Comparison of ENCODE assay signal across 8 cellular contexts in the genomic region with DNA sequence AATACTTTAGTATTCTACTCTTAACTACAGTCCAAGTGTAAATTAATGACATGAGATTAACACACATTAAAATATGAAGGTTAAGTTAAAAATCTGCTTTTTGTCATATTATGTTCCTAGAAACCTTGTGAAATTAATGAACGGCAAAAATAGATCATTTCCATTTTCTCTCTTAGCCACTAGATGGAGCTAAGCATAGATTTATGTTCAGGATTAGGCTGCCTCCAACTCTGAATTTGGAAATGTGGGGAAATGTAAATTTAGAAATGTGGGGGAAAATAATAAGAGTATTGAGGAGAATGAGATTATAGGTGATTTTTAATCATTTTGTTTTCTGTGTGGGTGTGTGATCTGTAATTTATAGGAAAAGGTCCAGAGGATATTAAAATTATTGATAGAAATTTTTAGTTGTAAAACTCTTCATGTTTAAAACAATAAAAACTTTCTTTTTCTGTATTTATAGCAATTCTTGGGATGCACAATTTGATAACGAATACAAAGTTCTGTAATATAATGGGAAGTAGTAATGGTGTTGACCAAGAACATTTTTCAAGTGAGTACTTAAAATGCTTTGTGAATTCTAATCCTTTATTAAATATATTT. TPM values are rescaled to one million over a fixed set of nuclear protein-coding genes. Genes with fewer than 3 reads are reported as not detected.
A peak's percentile ranks its signal among the peaks of the same experiment; 100 is the strongest.
DNase-seq lines count a peak whose midpoint lies in the region; ATAC-seq and TF ChIP-seq lines count a peak whose summit lies in the region.

No MANE protein-coding gene starts in this region.

- H3K9me3 Mint-ChIP-seq in GM23338: peaks cover 15% of the 10 kb centered on the region
- no peaks in the 10 kb centered on the region for H3K9me3 Mint-ChIP-seq in activated naive CD4-positive, alpha-beta T cell treated with anti-CD3 and anti-CD28 coated beads, Interleukin-2, amount 10 ng/mL, durations not matched to agents 7 days and 5 days

- H3K4me3 ChIP-seq in GM23338: no peak overlapping the region
- no peak overlapping the region; a peak in 1 of 4 replicates for H3K4me3 ChIP-seq in SK-N-SH (ENCODE audit: low read depth in 2 of 2, low read length in 1 of 2)

- no peaks in the 10 kb centered on the region for H3K4me1 Mint-ChIP-seq in GM23338
- no peaks in the 10 kb centered on the region for H3K4me1 Mint-ChIP-seq in activated naive CD4-positive, alpha-beta T cell treated with anti-CD3 and anti-CD28 coated beads, Interleukin-2, amount 10 ng/mL, durations not matched to agents 7 days and 5 days

- CTCF ChIA-PET in SK-N-SH (lab: Yijun Ruan, JAX): interaction anchor here (0.6 to 3.9 kb wide), 29 partner anchors 8 to 825 kb away, joined by 3 to 32 read pairs (median 3); partner anchors contain the start of gene MAPK6
- CTCF ChIA-PET in activated naive CD4-positive, alpha-beta T cell treated with anti-CD3 and anti-CD28 coated beads, Interleukin-2, amount 10 ng/mL, durations not matched to agents 7 days and 5 days (lab: Charles Lee): interaction anchor here (0.6 to 3.3 kb wide), 15 partner anchors 8 to 845 kb away, joined by 3 to 21 read pairs (median 3); no protein-coding TSS in a partner anchor

- no peak for TF ChIP-seq EP300 in SK-N-SH (IDR thresholded peaks at IDR 0.05; ENCODE audit: borderline replicate concordance in 1 of 2, low read depth in 1 of 2, low read length in 1 of 2)

- H3K27me3 Mint-ChIP-seq in GM23338 (ENCODE audit: insufficient read depth, low read depth, poor library complexity): peaks cover 4% of the 10 kb centered on the region
- H3K27me3 Mint-ChIP-seq in activated naive CD4-positive, alpha-beta T cell treated with anti-CD3 and anti-CD28 coated beads, Interleukin-2, amount 10 ng/mL, durations not matched to agents 7 days and 5 days: no peaks in the 10 kb centered on the region

- H3K9me3 ChIP-seq in SK-N-SH: no peaks in the 10 kb centered on the region

- H3K4me3 Mint-ChIP-seq in GM23338: no peak overlapping the region
- H3K4me3 Mint-ChIP-seq in activated naive CD4-positive, alpha-beta T cell treated with anti-CD3 and anti-CD28 coated beads, Interleukin-2, amount 10 ng/mL, durations not matched to agents 7 days and 5 days: no peak overlapping the region

- ATAC-seq in GM23338: no peak
- ATAC-seq in foreskin keratinocyte: peak; percentile 38
- no peak for ATAC-seq in HG03095 (IDR thresholded peaks at IDR 0.05; ENCODE audit: unreplicated experiment)
- ATAC-seq in HG03442 (IDR thresholded peaks at IDR 0.05; ENCODE audit: unreplicated experiment): no peak

- WGBS in SK-N-SH (ENCODE audit: low lambda C conversion rate): 11% methylated on average over 2 of the region's 2 CpGs

- H3K9ac ChIP-seq in SK-N-SH: no peak overlapping the region

- peak; percentile 66 for TF ChIP-seq RAD21 in SK-N-SH (IDR thresholded peaks at IDR 0.05; ENCODE audit: low read length)

- TF ChIP-seq CTCF in GM23338 (conservative IDR thresholded peaks at IDR 0.05; ENCODE audit: low read depth in 2 of 2) (peak; percentile 56 to 93), SK-N-SH (IDR thresholded peaks at IDR 0.05) (peak; percentile 91), foreskin keratinocyte (conservative IDR thresholded peaks at IDR 0.05) (peak; percentile 76)

- H3K9me2 ChIP-seq in GM23338 (ENCODE audit: insufficient read depth) (no peaks in the 10 kb centered on the region), SK-N-SH (no peaks in the 10 kb centered on the region)

- no peak overlapping the region for H2AFZ ChIP-seq in GM23338
- H2AFZ ChIP-seq in SK-N-SH (ENCODE audit: low read depth): no peak overlapping the region

- no peaks in the 10 kb centered on the region for H3F3A ChIP-seq in GM23338 (replicated peaks; ENCODE audit: low read depth)
- H3F3A ChIP-seq in SK-N-SH (replicated peaks; ENCODE audit: insufficient read depth): peaks cover 12% of the 10 kb centered on the region

- H3K27ac ChIP-seq in GM23338 (ENCODE audit: low read depth) (no peak overlapping the region), SK-N-SH (ENCODE audit: low read depth in 2 of 2, low read length in 1 of 2) (peak overlapping the region in 1 of 2 experiments; percentile 6; a peak in 1 of 4 replicates), foreskin keratinocyte (no peak overlapping the region)

- H4K20me1 ChIP-seq in GM23338 (replicated peaks; ENCODE audit: insufficient read depth) (no peaks in the 10 kb centered on the region), SK-N-SH (ENCODE audit: insufficient read depth) (peaks cover 5% of the 10 kb centered on the region; the same call in 1 of the 2 replicates)

- H3K36me3 Mint-ChIP-seq in GM23338 (ENCODE audit: low read depth): peaks cover 24% of the 10 kb centered on the region
- peaks cover 47% of the 10 kb centered on the region for H3K36me3 Mint-ChIP-seq in activated naive CD4-positive, alpha-beta T cell treated with anti-CD3 and anti-CD28 coated beads, Interleukin-2, amount 10 ng/mL, durations not matched to agents 7 days and 5 days

- H3K36me3 ChIP-seq in GM23338 (ENCODE audit: insufficient read depth) (no peaks in the 10 kb centered on the region), SK-N-SH (replicated peaks in 1 of 2; ENCODE audit: control insufficient read depth in 1 of 2, insufficient read depth in 2 of 2, low read length in 1 of 2) (peaks cover 22 to 33% of the 10 kb centered on the region in 2 experiments)

- H3K4me2 ChIP-seq in GM23338 (no peak overlapping the region), SK-N-SH (no peak overlapping the region)

- DNase-seq in AG08396 (ENCODE audit: low spot score) (peak; percentile 45), GM23338 (ENCODE audit: low spot score) (peak; percentile 55), SK-N-SH (peak; percentile 57), foreskin keratinocyte (no peak), superior temporal gyrus (ENCODE audit: extremely low spot score) (peak; percentile 77)
- DNase-seq in activated naive CD4-positive, alpha-beta T cell treated with anti-CD3 and anti-CD28 coated beads, Interleukin-2, amount 10 ng/mL, durations not matched to agents 7 days and 5 days: no peak

- no peak overlapping the region; the same call in 1 of the 2 replicates for H3K27ac Mint-ChIP-seq in GM23338
- H3K27ac Mint-ChIP-seq in activated naive CD4-positive, alpha-beta T cell treated with anti-CD3 and anti-CD28 coated beads, Interleukin-2, amount 10 ng/mL, durations not matched to agents 7 days and 5 days: no peak overlapping the region

- H3K79me2 ChIP-seq in GM23338 (replicated peaks; ENCODE audit: insufficient read depth) (no peaks in the 10 kb centered on the region), SK-N-SH (ENCODE audit: insufficient read depth) (peaks cover 40% of the 10 kb centered on the region)

- H3K4me1 ChIP-seq in GM23338 (ENCODE audit: insufficient read depth): no peaks in the 10 kb centered on the region
- peaks cover 0 to 13% of the 10 kb centered on the region in 2 experiments; a peak in 2 of 4 replicates for H3K4me1 ChIP-seq in SK-N-SH (ENCODE audit: control insufficient read depth in 1 of 2, insufficient read depth in 2 of 2, low read depth in 1 of 2, low read length in 1 of 2)
- peaks cover 5% of the 10 kb centered on the region for H3K4me1 ChIP-seq in foreskin keratinocyte

- POLR2A ChIA-PET in SK-N-SH (lab: Yijun Ruan, JAX): interaction anchor here (0.6 kb wide), 1 partner anchor 179 kb away, joined by 3 read pairs; no protein-coding TSS in a partner anchor

- H3K27me3 ChIP-seq in GM23338 (ENCODE audit: insufficient read depth) (no peaks in the 10 kb centered on the region), SK-N-SH (ENCODE audit: insufficient read depth) (no peaks in the 10 kb centered on the region), foreskin keratinocyte (no peaks in the 10 kb centered on the region)

TF ChIP-seq in GM23338, 12 proteins besides CTCF, POLR2A, EP300 and RAD21 (continues in another document):
- TF ChIP-seq, protein P1, sequence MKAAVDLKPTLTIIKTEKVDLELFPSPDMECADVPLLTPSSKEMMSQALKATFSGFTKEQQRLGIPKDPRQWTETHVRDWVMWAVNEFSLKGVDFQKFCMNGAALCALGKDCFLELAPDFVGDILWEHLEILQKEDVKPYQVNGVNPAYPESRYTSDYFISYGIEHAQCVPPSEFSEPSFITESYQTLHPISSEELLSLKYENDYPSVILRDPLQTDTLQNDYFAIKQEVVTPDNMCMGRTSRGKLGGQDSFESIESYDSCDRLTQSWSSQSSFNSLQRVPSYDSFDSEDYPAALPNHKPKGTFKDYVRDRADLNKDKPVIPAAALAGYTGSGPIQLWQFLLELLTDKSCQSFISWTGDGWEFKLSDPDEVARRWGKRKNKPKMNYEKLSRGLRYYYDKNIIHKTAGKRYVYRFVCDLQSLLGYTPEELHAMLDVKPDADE (IDR thresholded peaks at IDR 0.05): no peak
- TF ChIP-seq ZNF331 (CRISPR knock-in tag; IDR thresholded peaks at IDR 0.05; ENCODE audit: low read depth) (no peak), JUNB (IDR thresholded peaks at IDR 0.05; ENCODE audit: unreplicated experiment) (no peak), CREB1 (CRISPR knock-in tag; IDR thresholded peaks at IDR 0.05; ENCODE audit: low read depth) (no peak)

TF ChIP-seq in SK-N-SH, 30 proteins besides CTCF, POLR2A, EP300 and RAD21 (continues in another document):
- no peak for TF ChIP-seq GATA2 (CRISPR knock-in tag; IDR thresholded peaks at IDR 0.05)
- no peak for TF ChIP-seq FOXJ3 (CRISPR knock-in tag; IDR thresholded peaks at IDR 0.05)
- TF ChIP-seq SMC3 (IDR thresholded peaks at IDR 0.05; ENCODE audit: low read depth, low read length): peak; percentile 59
- TF ChIP-seq, protein P2, sequence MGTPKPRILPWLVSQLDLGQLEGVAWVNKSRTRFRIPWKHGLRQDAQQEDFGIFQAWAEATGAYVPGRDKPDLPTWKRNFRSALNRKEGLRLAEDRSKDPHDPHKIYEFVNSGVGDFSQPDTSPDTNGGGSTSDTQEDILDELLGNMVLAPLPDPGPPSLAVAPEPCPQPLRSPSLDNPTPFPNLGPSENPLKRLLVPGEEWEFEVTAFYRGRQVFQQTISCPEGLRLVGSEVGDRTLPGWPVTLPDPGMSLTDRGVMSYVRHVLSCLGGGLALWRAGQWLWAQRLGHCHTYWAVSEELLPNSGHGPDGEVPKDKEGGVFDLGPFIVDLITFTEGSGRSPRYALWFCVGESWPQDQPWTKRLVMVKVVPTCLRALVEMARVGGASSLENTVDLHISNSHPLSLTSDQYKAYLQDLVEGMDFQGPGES (IDR thresholded peaks at IDR 0.05; ENCODE audit: low read depth, low read length): no peak
- no peak for TF ChIP-seq USF1 (IDR thresholded peaks at IDR 0.05; ENCODE audit: borderline replicate concordance, low read depth)

RNA-seq across cellular contexts. Expression of gene TMOD3, which starts 59.2 kb away (rescaled TPM):
- 22.1 and 26.1 TPM in 2 replicates for total RNA-seq in GM23338 (2014; rRNA removed; shearing (Covaris generic))
- polyA plus RNA-seq in GM23338 (2016; fragmentation: Nextera tagmentation; extraction: Ambion mirVana) (23.4 and 29.9 TPM in 2 replicates), SK-N-SH (2012; rRNA removed) (6.0 and 7.6 TPM in 2 replicates), foreskin keratinocyte (23.8 and 29.1 TPM in 2 replicates)
- 10.1 and 12.7 TPM in 2 replicates for polyA plus RNA-seq in SK-N-SH (2012; cell fraction: cytosol; rRNA removed)
- 3.8 and 7.2 TPM in 2 replicates for polyA plus RNA-seq in SK-N-SH (2012; cell fraction: nucleus; rRNA removed)
- 119 and 120 TPM in 2 replicates for total RNA-seq in foreskin keratinocyte

Comparison
In these comparisons a context has a peak if more than half of its experiments do, and no peak if none do; other contexts are left out.
1. DNase-seq: peak in AG08396 (single experiment), GM23338 (single experiment), SK-N-SH (single experiment) and superior temporal gyrus (single experiment); none in foreskin keratinocyte (0 of 2) and activated naive CD4-positive, alpha-beta T cell treated with anti-CD3 and anti-CD28 coated beads, Interleukin-2, amount 10 ng/mL, durations not matched to agents 7 days and 5 days (single experiment).
2. Peak in every context shown above with its lines, with median percentiles within 50 percentile points of each other: CTCF ChIP-seq.